In the genomic region with DNA sequence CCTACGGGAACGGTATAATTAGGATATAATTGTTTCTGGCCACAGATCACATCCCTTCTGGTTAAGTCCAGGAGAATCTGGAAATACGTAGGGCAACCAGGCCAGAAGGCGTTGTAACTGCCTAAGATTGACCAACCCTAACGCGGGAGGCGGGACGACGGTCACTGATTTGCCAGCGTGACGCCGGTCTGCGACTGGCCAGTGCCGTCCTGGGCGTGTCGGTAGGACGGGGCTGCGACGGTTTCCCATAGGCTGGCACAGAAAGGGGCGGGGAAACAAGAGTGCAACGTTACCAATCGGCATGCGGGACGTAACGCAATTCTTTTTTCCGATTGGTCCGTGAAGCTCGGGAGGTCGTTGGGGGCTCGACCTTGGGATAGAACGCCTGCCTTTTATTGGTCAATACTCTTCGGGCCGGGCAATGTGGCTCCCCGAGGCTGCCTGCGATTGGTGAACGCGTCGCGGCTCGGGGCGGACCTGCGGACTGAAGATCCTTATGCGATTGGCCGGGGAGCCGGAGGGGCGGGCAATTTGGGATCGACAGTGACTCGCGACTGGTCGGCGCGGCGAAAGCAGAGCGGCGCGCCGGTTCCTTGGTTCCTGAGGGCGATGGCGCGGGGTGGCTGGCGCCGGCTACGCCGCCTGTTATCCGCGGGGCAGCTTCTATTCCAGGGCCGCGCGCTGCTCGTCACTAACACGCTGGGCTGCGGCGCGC, we compare ENCODE assay signal across 1 cellular context.
A peak's percentile ranks its signal among the peaks of the same experiment; 100 is the strongest.
TF ChIP-seq lines count a peak whose summit lies in the region.

MPV17L2 (plus strand) TSS at position 546 of the 715 bp plus-strand sequence; CDS start at position 610, 64 bp downstream.

TF ChIP-seq in HepG2, 621 proteins besides CTCF, POLR2A, EP300 and RAD21 (continued from another document):
- TF ChIP-seq, protein P1, sequence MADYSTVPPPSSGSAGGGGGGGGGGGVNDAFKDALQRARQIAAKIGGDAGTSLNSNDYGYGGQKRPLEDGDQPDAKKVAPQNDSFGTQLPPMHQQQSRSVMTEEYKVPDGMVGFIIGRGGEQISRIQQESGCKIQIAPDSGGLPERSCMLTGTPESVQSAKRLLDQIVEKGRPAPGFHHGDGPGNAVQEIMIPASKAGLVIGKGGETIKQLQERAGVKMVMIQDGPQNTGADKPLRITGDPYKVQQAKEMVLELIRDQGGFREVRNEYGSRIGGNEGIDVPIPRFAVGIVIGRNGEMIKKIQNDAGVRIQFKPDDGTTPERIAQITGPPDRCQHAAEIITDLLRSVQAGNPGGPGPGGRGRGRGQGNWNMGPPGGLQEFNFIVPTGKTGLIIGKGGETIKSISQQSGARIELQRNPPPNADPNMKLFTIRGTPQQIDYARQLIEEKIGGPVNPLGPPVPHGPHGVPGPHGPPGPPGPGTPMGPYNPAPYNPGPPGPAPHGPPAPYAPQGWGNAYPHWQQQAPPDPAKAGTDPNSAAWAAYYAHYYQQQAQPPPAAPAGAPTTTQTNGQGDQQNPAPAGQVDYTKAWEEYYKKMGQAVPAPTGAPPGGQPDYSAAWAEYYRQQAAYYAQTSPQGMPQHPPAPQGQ (CRISPR knock-in tag; IDR thresholded peaks at IDR 0.05; ENCODE audit: borderline replicate concordance): no peak
- no peak for TF ChIP-seq TOE1 (CRISPR knock-in tag; IDR thresholded peaks at IDR 0.05)
- peak; percentile 72 for TF ChIP-seq GATAD1 (CRISPR knock-in tag; IDR thresholded peaks at IDR 0.05)
- TF ChIP-seq PRPF4 (IDR thresholded peaks at IDR 0.05; ENCODE audit: low read depth, low read length, poor library complexity, severe bottlenecking): no peak
- TF ChIP-seq ZNF615 (CRISPR knock-in tag; IDR thresholded peaks at IDR 0.05; ENCODE audit: borderline replicate concordance): no peak
- 0 out of 2 replicates have a peak, but pooled peaks have one; percentile 29 for TF ChIP-seq KDM3A (CRISPR knock-in tag; IDR thresholded peaks at IDR 0.05; ENCODE audit: low read depth)
- TF ChIP-seq ZNF777 (CRISPR knock-in tag; IDR thresholded peaks at IDR 0.05): peak; percentile 37; the same call in 1 of the 2 replicates
- no peak for TF ChIP-seq SMAD9 (CRISPR knock-in tag; IDR thresholded peaks at IDR 0.05)
- peak; percentile 69 for TF ChIP-seq HOXA5 (CRISPR knock-in tag; IDR thresholded peaks at IDR 0.05)
- peak; percentile 37; the same call in 1 of the 2 replicates for TF ChIP-seq YEATS4 (CRISPR knock-in tag; IDR thresholded peaks at IDR 0.05; ENCODE audit: borderline replicate concordance)
- no peak for TF ChIP-seq GPBP1L1 (CRISPR knock-in tag; IDR thresholded peaks at IDR 0.05)
- no peak for TF ChIP-seq EED (CRISPR knock-in tag; IDR thresholded peaks at IDR 0.05)
- TF ChIP-seq TRIM24 (CRISPR knock-in tag; IDR thresholded peaks at IDR 0.05): no peak
- TF ChIP-seq, protein P2, sequence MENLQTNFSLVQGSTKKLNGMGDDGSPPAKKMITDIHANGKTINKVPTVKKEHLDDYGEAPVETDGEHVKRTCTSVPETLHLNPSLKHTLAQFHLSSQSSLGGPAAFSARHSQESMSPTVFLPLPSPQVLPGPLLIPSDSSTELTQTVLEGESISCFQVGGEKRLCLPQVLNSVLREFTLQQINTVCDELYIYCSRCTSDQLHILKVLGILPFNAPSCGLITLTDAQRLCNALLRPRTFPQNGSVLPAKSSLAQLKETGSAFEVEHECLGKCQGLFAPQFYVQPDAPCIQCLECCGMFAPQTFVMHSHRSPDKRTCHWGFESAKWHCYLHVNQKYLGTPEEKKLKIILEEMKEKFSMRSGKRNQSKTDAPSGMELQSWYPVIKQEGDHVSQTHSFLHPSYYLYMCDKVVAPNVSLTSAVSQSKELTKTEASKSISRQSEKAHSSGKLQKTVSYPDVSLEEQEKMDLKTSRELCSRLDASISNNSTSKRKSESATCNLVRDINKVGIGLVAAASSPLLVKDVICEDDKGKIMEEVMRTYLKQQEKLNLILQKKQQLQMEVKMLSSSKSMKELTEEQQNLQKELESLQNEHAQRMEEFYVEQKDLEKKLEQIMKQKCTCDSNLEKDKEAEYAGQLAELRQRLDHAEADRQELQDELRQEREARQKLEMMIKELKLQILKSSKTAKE (CRISPR knock-in tag; IDR thresholded peaks at IDR 0.05; ENCODE audit: borderline replicate concordance): no peak
- TF ChIP-seq RARA (CRISPR knock-in tag; IDR thresholded peaks at IDR 0.05): peak; percentile 7; the same call in 1 of the 2 replicates
- no peak; the same call in 1 of the 2 replicates for TF ChIP-seq REPIN1 (CRISPR knock-in tag; IDR thresholded peaks at IDR 0.05; ENCODE audit: borderline replicate concordance, low read depth)
- TF ChIP-seq PTBP1 (IDR thresholded peaks at IDR 0.05; ENCODE audit: low read depth, low read length, poor library complexity, severe bottlenecking): no peak
- TF ChIP-seq, protein P3, sequence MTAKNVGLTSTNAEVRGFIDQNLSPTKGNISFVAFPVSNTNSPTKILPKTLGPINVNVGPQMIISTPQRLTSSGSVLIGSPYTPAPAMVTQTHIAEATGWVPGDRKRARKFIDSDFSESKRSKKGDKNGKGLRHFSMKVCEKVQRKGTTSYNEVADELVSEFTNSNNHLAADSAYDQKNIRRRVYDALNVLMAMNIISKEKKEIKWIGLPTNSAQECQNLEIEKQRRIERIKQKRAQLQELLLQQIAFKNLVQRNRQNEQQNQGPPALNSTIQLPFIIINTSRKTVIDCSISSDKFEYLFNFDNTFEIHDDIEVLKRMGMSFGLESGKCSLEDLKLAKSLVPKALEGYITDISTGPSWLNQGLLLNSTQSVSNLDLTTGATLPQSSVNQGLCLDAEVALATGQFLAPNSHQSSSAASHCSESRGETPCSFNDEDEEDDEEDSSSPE (CRISPR knock-in tag; IDR thresholded peaks at IDR 0.05): peak; percentile 58; the same call in 1 of the 2 replicates
- TF ChIP-seq ZC3H4 (CRISPR knock-in tag; IDR thresholded peaks at IDR 0.05; ENCODE audit: borderline replicate concordance): no peak
- 0 out of 2 replicates have a peak, but pooled peaks have one; percentile 26 for TF ChIP-seq ZNF580 (CRISPR knock-in tag; IDR thresholded peaks at IDR 0.05; ENCODE audit: borderline replicate concordance, low read depth)
- no peak for TF ChIP-seq SRSF4 (IDR thresholded peaks at IDR 0.05; ENCODE audit: low read depth, low read length, poor library complexity, severe bottlenecking)
- no peak for TF ChIP-seq ZNF572 (CRISPR knock-in tag; IDR thresholded peaks at IDR 0.05)
- peak; percentile 21 for TF ChIP-seq ASH2L (IDR thresholded peaks at IDR 0.05; ENCODE audit: insufficient read length, low read depth, low read length)
- TF ChIP-seq HINFP (CRISPR knock-in tag; IDR thresholded peaks at IDR 0.05; ENCODE audit: low read depth): no peak
- TF ChIP-seq, protein P4, sequence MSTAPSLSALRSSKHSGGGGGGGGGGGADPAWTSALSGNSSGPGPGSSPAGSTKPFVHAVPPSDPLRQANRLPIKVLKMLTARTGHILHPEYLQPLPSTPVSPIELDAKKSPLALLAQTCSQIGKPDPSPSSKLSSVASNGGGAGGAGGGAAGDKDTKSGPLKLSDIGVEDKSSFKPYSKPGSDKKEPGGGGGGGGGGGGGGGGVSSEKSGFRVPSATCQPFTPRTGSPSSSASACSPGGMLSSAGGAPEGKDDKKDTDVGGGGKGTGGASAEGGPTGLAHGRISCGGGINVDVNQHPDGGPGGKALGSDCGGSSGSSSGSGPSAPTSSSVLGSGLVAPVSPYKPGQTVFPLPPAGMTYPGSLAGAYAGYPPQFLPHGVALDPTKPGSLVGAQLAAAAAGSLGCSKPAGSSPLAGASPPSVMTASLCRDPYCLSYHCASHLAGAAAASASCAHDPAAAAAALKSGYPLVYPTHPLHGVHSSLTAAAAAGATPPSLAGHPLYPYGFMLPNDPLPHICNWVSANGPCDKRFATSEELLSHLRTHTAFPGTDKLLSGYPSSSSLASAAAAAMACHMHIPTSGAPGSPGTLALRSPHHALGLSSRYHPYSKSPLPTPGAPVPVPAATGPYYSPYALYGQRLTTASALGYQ (CRISPR knock-in tag; IDR thresholded peaks at IDR 0.05): 0 out of 2 replicates have a peak, but pooled peaks have one; percentile 34
- no peak; the same call in 1 of the 2 replicates for TF ChIP-seq KDM5A (IDR thresholded peaks at IDR 0.05; ENCODE audit: borderline replicate concordance, low read length)
- TF ChIP-seq ZNF30 (CRISPR knock-in tag; IDR thresholded peaks at IDR 0.05): no peak
- TF ChIP-seq ZNF501 (CRISPR knock-in tag; IDR thresholded peaks at IDR 0.05): peak; percentile 69; the same call in 1 of the 2 replicates
- TF ChIP-seq, protein P5, sequence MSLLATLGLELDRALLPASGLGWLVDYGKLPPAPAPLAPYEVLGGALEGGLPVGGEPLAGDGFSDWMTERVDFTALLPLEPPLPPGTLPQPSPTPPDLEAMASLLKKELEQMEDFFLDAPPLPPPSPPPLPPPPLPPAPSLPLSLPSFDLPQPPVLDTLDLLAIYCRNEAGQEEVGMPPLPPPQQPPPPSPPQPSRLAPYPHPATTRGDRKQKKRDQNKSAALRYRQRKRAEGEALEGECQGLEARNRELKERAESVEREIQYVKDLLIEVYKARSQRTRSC (CRISPR knock-in tag; IDR thresholded peaks at IDR 0.05; ENCODE audit: low read depth): no peak
- no peak for TF ChIP-seq FOSL2 (CRISPR knock-in tag; IDR thresholded peaks at IDR 0.05)
- TF ChIP-seq SRF (IDR thresholded peaks at IDR 0.05; ENCODE audit: low read depth, low read length): no peak
- no peak for TF ChIP-seq ZBTB33 (CRISPR knock-in tag; IDR thresholded peaks at IDR 0.05)
- TF ChIP-seq ZFAT (CRISPR knock-in tag; conservative IDR thresholded peaks at IDR 0.05): no peak
- no peak for TF ChIP-seq NFIB (CRISPR knock-in tag; IDR thresholded peaks at IDR 0.05; ENCODE audit: borderline replicate concordance)
- TF ChIP-seq ZNF441 (CRISPR knock-in tag; IDR thresholded peaks at IDR 0.05; ENCODE audit: borderline replicate concordance): no peak
- TF ChIP-seq ZSCAN31 (CRISPR knock-in tag; IDR thresholded peaks at IDR 0.05; ENCODE audit: low read depth): 0 out of 2 replicates have a peak, but pooled peaks have one; percentile 49
- TF ChIP-seq, protein P6, sequence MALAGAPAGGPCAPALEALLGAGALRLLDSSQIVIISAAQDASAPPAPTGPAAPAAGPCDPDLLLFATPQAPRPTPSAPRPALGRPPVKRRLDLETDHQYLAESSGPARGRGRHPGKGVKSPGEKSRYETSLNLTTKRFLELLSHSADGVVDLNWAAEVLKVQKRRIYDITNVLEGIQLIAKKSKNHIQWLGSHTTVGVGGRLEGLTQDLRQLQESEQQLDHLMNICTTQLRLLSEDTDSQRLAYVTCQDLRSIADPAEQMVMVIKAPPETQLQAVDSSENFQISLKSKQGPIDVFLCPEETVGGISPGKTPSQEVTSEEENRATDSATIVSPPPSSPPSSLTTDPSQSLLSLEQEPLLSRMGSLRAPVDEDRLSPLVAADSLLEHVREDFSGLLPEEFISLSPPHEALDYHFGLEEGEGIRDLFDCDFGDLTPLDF (CRISPR knock-in tag; IDR thresholded peaks at IDR 0.05): peak; percentile 57
- TF ChIP-seq ZSCAN21 (CRISPR knock-in tag; IDR thresholded peaks at IDR 0.05; ENCODE audit: borderline replicate concordance): 0 out of 2 replicates have a peak, but pooled peaks have one; percentile 46
- no peak; the same call in none of the 2 replicates for TF ChIP-seq KAT8 (CRISPR knock-in tag; IDR thresholded peaks at IDR 0.05)
